ENCODE assay signal across 14 cellular contexts in genomic region chr2:162022290-162022945, GRCh38. TPM values are rescaled to one million over a fixed set of nuclear protein-coding genes. Genes with fewer than 3 reads are reported as not detected.
A peak's percentile ranks its signal among the peaks of the same experiment; 100 is the strongest.
DNase-seq lines count a peak whose midpoint lies in the region; ATAC-seq and TF ChIP-seq lines count a peak whose summit lies in the region.
"Had no signal": no experiment of that assay in that cellular context is flagged by ENCODE, and none has a peak within 500 bp of the region (broad histone marks: within the 10 kb centered on the region; RNA-seq: fewer than 3 reads in every experiment).

No MANE protein-coding gene starts in this region.

- H3K4me1 ChIP-seq in mesenchymal stem cell (ENCODE audit: control insufficient read depth, insufficient read depth, low read depth, low read length), result peaks cover 9% of the 10 kb centered on the region

- H3K27ac ChIP-seq in mesenchymal stem cell (ENCODE audit: low read length, poor library complexity, severe bottlenecking), result peak overlapping the region; percentile 50
- H3K27ac ChIP-seq: transverse colon had no signal

- peaks cover 0 to 98% of the 10 kb centered on the region in 2 experiments for H3K36me3 ChIP-seq in mesenchymal stem cell (ENCODE audit: control insufficient read depth in 1 of 2, insufficient read depth in 2 of 2, low read depth in 1 of 2, low read length in 2 of 2)
- H3K36me3 ChIP-seq: transverse colon had no signal

- no peak overlapping the region for H3K4ac ChIP-seq in mesenchymal stem cell (ENCODE audit: low read depth in 1 of 2, low read length in 2 of 2)

- no peaks in the 10 kb centered on the region for H3K9me3 ChIP-seq in mesenchymal stem cell (ENCODE audit: control insufficient read depth, low read length)
- H3K9me3 ChIP-seq: transverse colon had no signal

- peak; percentile 74 to 79 for ATAC-seq in activated CD4-positive, CD25-positive, alpha-beta regulatory T cell treated with anti-CD3 and anti-CD28 coated beads, Interleukin-2, amount 50 U/mL, for 24 hours
- ATAC-seq in HG03565 (IDR thresholded peaks at IDR 0.05; ENCODE audit: unreplicated experiment), result no peak

- WGBS in mesenchymal stem cell, result 82% methylated on average over 1 of the region's 3 CpGs

- no peak overlapping the region for H3K14ac ChIP-seq in mesenchymal stem cell (ENCODE audit: low read length in 2 of 2)

- H2BK5ac ChIP-seq in mesenchymal stem cell (ENCODE audit: low read depth, low read length, poor library complexity, severe bottlenecking), result no peak overlapping the region

- H4K8ac ChIP-seq in mesenchymal stem cell (ENCODE audit: low read length), result no peak overlapping the region

- TF ChIP-seq CTCF in epithelial cell of esophagus (IDR thresholded peaks at IDR 0.05; ENCODE audit: insufficient read depth, low read depth, low read length, missing control alignments), result no peak

- H2AK5ac ChIP-seq in mesenchymal stem cell (ENCODE audit: low read length, severe bottlenecking), result peak overlapping the region; percentile 44

- H4K91ac ChIP-seq in mesenchymal stem cell (ENCODE audit: low read length), result no peak overlapping the region

- H2BK15ac ChIP-seq in mesenchymal stem cell (ENCODE audit: low read depth, poor library complexity, severe bottlenecking), result no peak overlapping the region

- no peak for DNase-seq in activated CD4-positive, CD25-positive, alpha-beta regulatory T cell treated with anti-CD3 and anti-CD28 coated beads, Interleukin-2, amount 50 U/mL, for 72 hours
- peak; percentile 60 for DNase-seq in M059J (ENCODE audit: low read depth)
- peak; percentile 30 for DNase-seq in epithelial cell of esophagus (ENCODE audit: low read depth)
- peak; percentile 20 for DNase-seq in mesenchymal stem cell
- DNase-seq in retina, result no peak
- no peak for DNase-seq in NCI-H226
- DNase-seq: 8988T, H7, naive B cell, NCI-H2029 treated with DMSO at 0.1 percent for 48 hours, small intestine, transverse colon had no signal

- H3K4me2 ChIP-seq in mesenchymal stem cell (ENCODE audit: low read length, poor library complexity, severe bottlenecking), result peak overlapping the region; percentile 23

- H3K4me3 ChIP-seq in epithelial cell of esophagus (ENCODE audit: low read length), result no peak overlapping the region
- no peak overlapping the region for H3K4me3 ChIP-seq in mesenchymal stem cell (ENCODE audit: insufficient read depth in 1 of 2, low read depth in 1 of 2, low read length in 2 of 2)
- H3K4me3 ChIP-seq: transverse colon had no signal

- H2BK12ac ChIP-seq in mesenchymal stem cell (ENCODE audit: low read length in 2 of 2), result no peak overlapping the region

- H3K23ac ChIP-seq in mesenchymal stem cell (ENCODE audit: low read length in 2 of 2), result no peak overlapping the region

- no peaks in the 10 kb centered on the region for H3K27me3 ChIP-seq in mesenchymal stem cell (ENCODE audit: control insufficient read depth in 1 of 2, insufficient read depth in 1 of 2, low read length in 2 of 2)
- H3K27me3 ChIP-seq: transverse colon had no signal

- H2BK120ac ChIP-seq in mesenchymal stem cell (ENCODE audit: low read depth, low read length), result no peak overlapping the region

- no peak overlapping the region for H3K18ac ChIP-seq in mesenchymal stem cell (ENCODE audit: low read depth in 1 of 2, low read length in 2 of 2)

- no peak overlapping the region for H3K9ac ChIP-seq in mesenchymal stem cell (ENCODE audit: low read length)

- H2AFZ ChIP-seq in mesenchymal stem cell (ENCODE audit: low read depth, low read length), result no peak overlapping the region

- H3K79me1 ChIP-seq in mesenchymal stem cell (replicated peaks; ENCODE audit: low read length, poor library complexity, severe bottlenecking), result no peaks in the 10 kb centered on the region

RNA-seq across cellular contexts. Expression of gene DPP4, which starts 51.6 kb away (rescaled TPM):
- total RNA-seq in M059J (2014; rRNA removed; shearing (Covaris generic)), result 13.5 and 17.5 TPM in 2 replicates
- 80.0 TPM for polyA plus RNA-seq in mesenchymal stem cell (2013, experiment 1 of 2)
- 82.7 TPM for polyA plus RNA-seq in mesenchymal stem cell (2013, experiment 2 of 2)

Comparison
In these comparisons a context has a peak if more than half of its experiments do, and no peak if none do; other contexts are left out.
1. DNase-seq: peak in M059J (single experiment), epithelial cell of esophagus (single experiment) and mesenchymal stem cell (single experiment); none in activated CD4-positive, CD25-positive, alpha-beta regulatory T cell treated with anti-CD3 and anti-CD28 coated beads, Interleukin-2, amount 50 U/mL, for 72 hours (single experiment), retina (single experiment) and NCI-H226 (single experiment).